Comparison of ENCODE assay signal across 8 cellular contexts in the genomic region with DNA sequence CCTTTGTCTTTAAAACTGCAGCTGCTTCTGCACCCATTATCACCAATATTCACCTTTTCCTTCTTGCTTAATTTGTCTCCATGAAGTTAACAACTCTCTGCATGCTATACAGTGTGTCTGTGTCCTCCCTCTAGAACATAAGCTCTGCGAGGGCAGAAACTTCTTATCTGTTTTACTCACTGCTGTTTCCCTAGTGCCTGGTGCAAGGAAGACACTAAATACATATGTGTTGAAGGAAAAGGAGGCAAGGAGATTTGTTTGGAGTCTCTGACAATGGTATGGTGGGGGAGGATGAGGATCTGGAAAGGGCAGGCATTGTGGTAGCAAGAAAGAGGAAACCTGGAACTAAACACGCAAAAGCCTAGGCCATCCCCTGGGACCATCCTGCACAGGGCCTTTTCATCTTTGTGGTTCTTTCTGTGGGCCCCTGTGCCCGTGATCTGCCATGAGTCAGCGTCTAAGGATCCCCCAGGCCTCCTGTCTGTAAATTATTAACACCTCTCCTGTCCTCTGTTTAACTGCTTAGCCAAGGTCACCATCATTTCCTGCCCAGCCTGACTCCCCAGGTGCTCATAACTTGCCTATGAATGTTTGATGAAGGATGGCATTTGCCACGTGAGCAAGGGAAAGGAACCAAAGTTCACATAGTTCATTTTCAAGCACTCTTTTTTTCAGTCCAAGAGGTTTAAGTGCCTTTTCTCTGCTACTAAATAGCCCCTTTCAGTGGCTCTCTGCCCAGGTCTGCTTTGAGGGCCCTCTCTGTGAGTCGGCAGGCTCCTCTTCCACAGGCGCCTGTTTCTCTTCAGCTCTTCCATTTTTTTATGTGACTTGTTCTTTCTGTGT.
DNase-seq lines count a peak whose midpoint lies in the region; ATAC-seq and TF ChIP-seq lines count a peak whose summit lies in the region.

No MANE protein-coding gene starts in this region.

- peak; percentile 82 for ATAC-seq in GM19025 (IDR thresholded peaks at IDR 0.05; ENCODE audit: low read depth, unreplicated experiment)
- peak; percentile 94 for ATAC-seq in HG03060 (IDR thresholded peaks at IDR 0.05; ENCODE audit: low read depth, unreplicated experiment)
- peak; percentile 51 for ATAC-seq in RWPE2 (ENCODE audit: low read depth)

- DNase-seq in RWPE2 (ENCODE audit: low spot score) (no peak), myocyte (ENCODE audit: low read depth) (peak; percentile 49), DMS 273 (lab: John Stamatoyannopoulos, UW; ENCODE audit: unreplicated experiment) (no peak), suprapubic skin (ENCODE audit: low spot score in 2 of 2) (no peak), hepatic stellate cell (ENCODE audit: low spot score) (no peak)
- no peak for DNase-seq in effector memory CD4-positive, alpha-beta T cell

- TF ChIP-seq EP300 in suprapubic skin (IDR thresholded peaks at IDR 0.05): no peak

- no peaks in the 10 kb centered on the region for H3K27me3 ChIP-seq in RWPE2 (ENCODE audit: insufficient read depth, poor library complexity, severe bottlenecking)
- H3K27me3 ChIP-seq in suprapubic skin: no peaks in the 10 kb centered on the region
- H3K27me3 ChIP-seq in effector memory CD4-positive, alpha-beta T cell (replicated peaks; ENCODE audit: control insufficient read depth, insufficient read depth, low read length, poor library complexity, severe bottlenecking): no peaks in the 10 kb centered on the region

- H3K4me1 ChIP-seq in RWPE2 (ENCODE audit: insufficient read depth, poor library complexity, severe bottlenecking) (peaks cover 22% of the 10 kb centered on the region), suprapubic skin (peaks cover 13% of the 10 kb centered on the region)
- no peaks in the 10 kb centered on the region for H3K4me1 ChIP-seq in effector memory CD4-positive, alpha-beta T cell (ENCODE audit: control insufficient read depth, insufficient read depth, low read length, poor library complexity, severe bottlenecking)

- H3K36me3 ChIP-seq in RWPE2 (ENCODE audit: low read depth) (no peaks in the 10 kb centered on the region), suprapubic skin (no peaks in the 10 kb centered on the region)
- no peaks in the 10 kb centered on the region for H3K36me3 ChIP-seq in effector memory CD4-positive, alpha-beta T cell (ENCODE audit: control insufficient read depth, insufficient read depth, low read length)

- TF ChIP-seq POLR2A in suprapubic skin (IDR thresholded peaks at IDR 0.05): no peak

- TF ChIP-seq CTCF in RWPE2 (IDR thresholded peaks at IDR 0.05; ENCODE audit: poor library complexity, severe bottlenecking): no peak
- TF ChIP-seq CTCF in suprapubic skin (IDR thresholded peaks at IDR 0.05): no peak

- 70% methylated on average over 7 of the region's 7 CpGs for WGBS in suprapubic skin

- H3K9me3 ChIP-seq in RWPE2 (ENCODE audit: severe bottlenecking) (no peaks in the 10 kb centered on the region), suprapubic skin (no peaks in the 10 kb centered on the region)
- no peaks in the 10 kb centered on the region for H3K9me3 ChIP-seq in effector memory CD4-positive, alpha-beta T cell (ENCODE audit: control insufficient read depth, low read length)

- H3K27ac ChIP-seq in RWPE2 (ENCODE audit: poor library complexity, severe bottlenecking) (peak overlapping the region; percentile 71), suprapubic skin (no peak overlapping the region)
- H3K27ac ChIP-seq in effector memory CD4-positive, alpha-beta T cell (ENCODE audit: insufficient read depth, low read length, poor library complexity, severe bottlenecking): no peak overlapping the region

- H3K4me3 ChIP-seq in RWPE2 (ENCODE audit: severe bottlenecking) (no peak overlapping the region), suprapubic skin (no peak overlapping the region)
- no peak overlapping the region for H3K4me3 ChIP-seq in effector memory CD4-positive, alpha-beta T cell (ENCODE audit: insufficient read depth, low read depth, low read length, poor library complexity, severe bottlenecking)
